Comparison of ENCODE assay signal across 19 cellular contexts in the genomic region with DNA sequence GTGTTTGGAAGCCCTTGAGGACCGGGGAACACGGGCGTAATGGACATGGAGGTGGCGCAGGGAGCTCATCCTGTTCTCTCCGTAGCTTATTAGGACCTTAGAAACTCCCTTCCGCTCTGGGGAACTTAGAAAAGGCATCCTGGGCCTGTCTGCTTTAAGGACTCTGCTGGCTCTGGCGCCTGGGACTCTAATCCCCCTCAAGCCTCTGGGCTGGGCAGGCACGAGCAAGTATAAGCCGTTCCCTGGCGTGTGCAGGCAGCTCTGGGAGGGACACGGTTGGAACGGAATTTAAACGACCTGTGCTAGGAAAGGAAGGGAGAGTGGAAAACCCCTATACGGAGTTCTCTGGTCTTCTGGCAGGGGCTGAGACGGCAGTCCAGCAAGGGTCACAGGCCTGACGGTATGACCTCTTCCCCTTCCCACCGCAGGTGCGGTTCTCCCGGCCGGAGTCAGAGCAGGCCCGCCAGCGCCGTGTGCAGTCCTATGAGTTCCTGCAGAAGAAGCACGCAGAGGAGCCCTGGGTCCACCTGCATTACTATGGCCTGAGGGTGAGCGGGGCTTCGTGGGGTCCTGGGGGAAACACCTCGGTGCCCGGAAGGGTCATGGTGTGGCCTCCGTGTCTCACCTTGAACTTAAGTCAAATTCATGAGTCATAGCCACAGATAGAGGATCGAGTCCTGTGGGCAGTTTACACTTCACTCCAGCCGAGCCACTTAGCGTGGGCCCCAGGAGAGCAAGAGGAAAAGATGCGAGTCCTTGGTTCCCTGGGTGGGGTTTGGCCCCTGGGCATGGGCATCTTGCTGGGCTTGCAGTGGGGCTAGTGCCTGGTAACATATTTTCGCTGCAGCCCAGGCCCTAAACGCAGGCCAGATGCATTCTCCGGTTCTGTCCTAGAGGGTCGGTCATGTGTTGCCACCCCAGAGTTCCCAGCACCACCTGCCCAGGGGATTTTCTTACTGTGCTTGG. TPM values are rescaled to one million over a fixed set of nuclear protein-coding genes. Genes with fewer than 3 reads are reported as not detected.
DNase-seq lines count a peak whose midpoint lies in the region; ATAC-seq and TF ChIP-seq lines count a peak whose summit lies in the region.
"Had no signal": no experiment of that assay in that cellular context is flagged by ENCODE, and none has a peak within 500 bp of the region (broad histone marks: within the 10 kb centered on the region; RNA-seq: fewer than 3 reads in every experiment).

No MANE protein-coding gene starts in this region.

- WGBS in gastroesophageal sphincter (ENCODE audit: low coverage in 1 of 2), 2 donors = 89 to 91% methylated on average over 9 to 28 of the region's 37 CpGs

- intact Hi-C loops in Right ventricle myocardium inferior (cut with DNase I) (no loop called here), left ventricle myocardium inferior (cut with micrococcal nuclease) (no loop called here)

- TF ChIP-seq CTCF in left ventricle myocardium inferior (IDR thresholded peaks at IDR 0.05; ENCODE audit: borderline replicate concordance) (no peak), coronary artery (IDR thresholded peaks at IDR 0.05) (no peak), neural crest cell (conservative IDR thresholded peaks at IDR 0.05) (no peak), gastroesophageal sphincter (IDR thresholded peaks at IDR 0.05) (no peak)

- H3K9me3 Mint-ChIP-seq in neural crest cell = no peaks in the 10 kb centered on the region
- H3K9me3 Mint-ChIP-seq: activated CD8-positive, alpha-beta T cell treated with anti-CD3 and anti-CD28 coated beads for 36 hours; IgD-negative memory B cell had no signal

- no peak overlapping the region for H3K27ac ChIP-seq in left ventricle myocardium inferior (replicated peaks)
- no peak overlapping the region for H3K27ac ChIP-seq in coronary artery
- H3K27ac ChIP-seq in gastroesophageal sphincter = no peak overlapping the region
- H3K27ac ChIP-seq: upper lobe of left lung had no signal

- no peaks in the 10 kb centered on the region for H3K4me1 ChIP-seq in left ventricle myocardium inferior
- no peaks in the 10 kb centered on the region for H3K4me1 ChIP-seq in gastroesophageal sphincter
- H3K4me1 ChIP-seq: upper lobe of left lung had no signal

- H3K4me3 ChIP-seq in left ventricle myocardium inferior = no peak overlapping the region
- no peak overlapping the region for H3K4me3 ChIP-seq in coronary artery
- no peak overlapping the region for H3K4me3 ChIP-seq in gastroesophageal sphincter
- H3K4me3 ChIP-seq: upper lobe of left lung had no signal

- H3K27me3 ChIP-seq in left ventricle myocardium inferior (ENCODE audit: low read depth) (no peaks in the 10 kb centered on the region), gastroesophageal sphincter (no peaks in the 10 kb centered on the region)
- H3K27me3 ChIP-seq: upper lobe of left lung had no signal

- ATAC-seq in Right ventricle myocardium inferior (no peak), HG03442 (IDR thresholded peaks at IDR 0.05; ENCODE audit: unreplicated experiment) (no peak), SK-N-SH treated with all-trans-retinoic acid at 6 μM for 48 hours (no peak), GM21423 (IDR thresholded peaks at IDR 0.05; ENCODE audit: unreplicated experiment) (no peak), gastroesophageal sphincter (no peak)
- ATAC-seq: activated CD8-positive, alpha-beta T cell treated with anti-CD3 and anti-CD28 coated beads for 36 hours; stimulated activated naive CD8-positive, alpha-beta T cell treated with anti-CD3 and anti-CD28 coated beads, Interleukin-15, Interleukin-2, amounts not matched to agents 100 U/mL and 50 U/mL, for 24 hours had no signal

- H3K4me1 Mint-ChIP-seq in neural crest cell = no peaks in the 10 kb centered on the region
- H3K4me1 Mint-ChIP-seq: IgD-negative memory B cell had no signal

- TF ChIP-seq POLR2A in gastroesophageal sphincter (IDR thresholded peaks at IDR 0.05) = no peak

- no peak for TF ChIP-seq EP300 in gastroesophageal sphincter (IDR thresholded peaks at IDR 0.05)

- DNase-seq in Right ventricle myocardium inferior (ENCODE audit: missing footprints) = peak; percentile 53
- DNase-seq in left ventricle myocardium inferior = no peak
- peak; percentile 49 for DNase-seq in coronary artery (ENCODE audit: low spot score)
- DNase-seq in neural crest cell (ENCODE audit: low read depth, low spot score) = no peak
- DNase-seq: activated CD8-positive, alpha-beta T cell treated with anti-CD3 and anti-CD28 coated beads for 36 hours; amniotic stem cell; cerebellar nuclear complex; DMS79 treated with DMSO at 0.1 percent for 48 hours; hypothalamus; kidney glomerular epithelial cell; NCI-H187 treated with DMSO at 0.1 percent for 48 hours; SHP77 treated with DMSO at 0.1 percent for 48 hours; stimulated activated naive CD8-positive, alpha-beta T cell treated with anti-CD3 and anti-CD28 coated beads, Interleukin-15, Interleukin-2, amounts not matched to agents 100 U/mL and 50 U/mL, for 24 hours had no signal

- H3K4me3 Mint-ChIP-seq in neural crest cell = no peak overlapping the region
- H3K4me3 Mint-ChIP-seq: activated CD8-positive, alpha-beta T cell treated with anti-CD3 and anti-CD28 coated beads for 36 hours; IgD-negative memory B cell had no signal

- peaks cover 9% of the 10 kb centered on the region for H3K36me3 Mint-ChIP-seq in neural crest cell (ENCODE audit: low read depth)
- H3K36me3 Mint-ChIP-seq: IgD-negative memory B cell had no signal

- H3K27me3 Mint-ChIP-seq in neural crest cell (ENCODE audit: low read depth) = no peaks in the 10 kb centered on the region
- H3K27me3 Mint-ChIP-seq: activated CD8-positive, alpha-beta T cell treated with anti-CD3 and anti-CD28 coated beads for 36 hours; IgD-negative memory B cell had no signal

- H3K9me3 ChIP-seq in left ventricle myocardium inferior (replicated peaks) (no peaks in the 10 kb centered on the region), gastroesophageal sphincter (no peaks in the 10 kb centered on the region)
- H3K9me3 ChIP-seq: upper lobe of left lung had no signal

- peak overlapping the region; percentile 17 for H3K27ac Mint-ChIP-seq in neural crest cell (ENCODE audit: unreplicated experiment)
- H3K27ac Mint-ChIP-seq: activated CD8-positive, alpha-beta T cell treated with anti-CD3 and anti-CD28 coated beads for 36 hours had no signal

- H3K36me3 ChIP-seq in left ventricle myocardium inferior (peaks cover 97% of the 10 kb centered on the region), gastroesophageal sphincter (peaks cover 0 to 100% of the 10 kb centered on the region in 2 donors)

TF ChIP-seq in SK-N-SH treated with all-trans-retinoic acid at 6 μM for 48 hours, 23 proteins besides CTCF, POLR2A, EP300 and RAD21:
- TF ChIP-seq ZC3H10 (CRISPR knock-in tag; IDR thresholded peaks at IDR 0.05) (no peak), TOX (CRISPR knock-in tag; IDR thresholded peaks at IDR 0.05; ENCODE audit: borderline replicate concordance) (no peak), CREB5 (CRISPR knock-in tag; IDR thresholded peaks at IDR 0.05; ENCODE audit: low read depth) (no peak), ZNF70 (CRISPR knock-in tag; IDR thresholded peaks at IDR 0.05) (no peak), ARNTL (CRISPR knock-in tag; IDR thresholded peaks at IDR 0.05; ENCODE audit: borderline replicate concordance, low read depth) (no peak), CSDC2 (CRISPR knock-in tag; IDR thresholded peaks at IDR 0.05) (no peak)

RNA-seq across cellular contexts. Expression of gene POLR3E, which starts 17.7 kb away (rescaled TPM):
- total RNA-seq in Right ventricle myocardium inferior (36.4 TPM), left ventricle myocardium inferior (38.4 TPM), neural crest cell (68.0 and 73.5 TPM in 2 replicates), gastroesophageal sphincter (10 to 100 TPM; 34.9 to 55.4 (median 48.3) TPM)

RNA-seq across cellular contexts. Expression of gene CDR2, which starts 59.5 kb away (rescaled TPM):
- total RNA-seq in Right ventricle myocardium inferior (6.7 TPM), left ventricle myocardium inferior (6.8 TPM), neural crest cell (16.1 and 17.5 TPM in 2 replicates), gastroesophageal sphincter (10 to 100 TPM; 36.1 to 48.3 (median 41.7) TPM)

Comparison
In these comparisons a context has a peak if more than half of its experiments do, and no peak if none do; other contexts are left out.
1. DNase-seq: peak in Right ventricle myocardium inferior (single experiment) and coronary artery (single experiment); none in left ventricle myocardium inferior (single experiment) and neural crest cell (single experiment).